In the genomic region with DNA sequence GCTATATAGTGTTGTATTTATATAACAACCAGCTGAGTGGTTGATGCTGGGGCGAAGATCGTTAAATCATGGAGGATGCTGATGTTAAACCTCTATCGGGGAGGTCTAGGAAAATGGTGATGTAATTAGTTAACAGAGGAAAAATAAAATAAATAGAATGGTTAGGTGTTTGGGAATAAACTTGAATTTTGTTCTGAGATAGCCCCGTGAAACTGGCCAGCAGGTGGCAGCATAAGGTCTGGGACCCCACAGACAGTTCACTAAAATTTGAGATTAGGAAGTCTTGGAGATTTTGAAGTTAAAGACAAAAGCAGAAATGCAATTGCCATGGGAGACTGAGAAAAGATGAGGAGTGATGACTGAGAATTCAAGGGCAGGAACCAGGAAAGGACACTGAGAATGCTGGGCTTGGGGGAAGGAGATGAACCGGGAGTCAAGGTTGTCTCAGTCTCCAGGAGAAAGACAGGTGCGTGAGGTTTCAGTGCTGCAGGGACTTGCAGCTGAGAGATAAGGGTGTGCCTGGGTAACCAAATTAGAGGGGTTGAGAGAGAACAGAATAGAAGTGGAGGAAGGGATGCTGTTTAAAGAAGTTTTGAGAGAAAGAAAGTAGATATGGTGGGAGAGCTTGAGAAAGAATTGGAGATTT, we compare ENCODE assay signal across 8 cellular contexts.
DNase-seq lines count a peak whose midpoint lies in the region; ATAC-seq, FAIRE-seq and TF ChIP-seq lines count a peak whose summit lies in the region.
"Not testable (repeated sequence)": the region's sequence is repeated elsewhere in the genome, so short reads cannot be mapped to it uniquely, and the experiment has no call there.

No MANE protein-coding gene starts in this region.

- DNase-seq in KBM-7, result peak; percentile 37
- peak; percentile 74 for DNase-seq in OCI-M1 (lab: John Stamatoyannopoulos, UW)
- DNase-seq in activated CD8-positive, alpha-beta T cell treated with anti-CD3 and anti-CD28 coated beads, Interleukin-2, amount 10 ng/mL, durations not matched to agents 7 days and 5 days, result peak; percentile 46
- peak; percentile 33 for DNase-seq in colonic mucosa
- DNase-seq in sciatic nerve (ENCODE audit: low spot score), result peak; percentile 72

- H3K36me3 ChIP-seq in colonic mucosa, result not testable (repeated sequence)

- H3K27ac ChIP-seq in 22Rv1, colonic mucosa: not testable (repeated sequence)

- H3K4me1 Mint-ChIP-seq in activated CD8-positive, alpha-beta T cell treated with anti-CD3 and anti-CD28 coated beads, Interleukin-2, amount 10 ng/mL, durations not matched to agents 7 days and 5 days (ENCODE audit: low read depth), result not testable (repeated sequence)

- not testable (repeated sequence) for H3K9me3 Mint-ChIP-seq in activated CD8-positive, alpha-beta T cell treated with anti-CD3 and anti-CD28 coated beads, Interleukin-2, amount 10 ng/mL, durations not matched to agents 7 days and 5 days (ENCODE audit: insufficient read depth)

- not testable (repeated sequence) for H3K4me3 Mint-ChIP-seq in activated CD8-positive, alpha-beta T cell treated with anti-CD3 and anti-CD28 coated beads, Interleukin-2, amount 10 ng/mL, durations not matched to agents 7 days and 5 days

- peaks cover 27% of the 10 kb centered on the region for H3K27me3 Mint-ChIP-seq in activated CD8-positive, alpha-beta T cell treated with anti-CD3 and anti-CD28 coated beads, Interleukin-2, amount 10 ng/mL, durations not matched to agents 7 days and 5 days (ENCODE audit: low read depth)

- CTCF ChIA-PET in activated CD8-positive, alpha-beta T cell treated with anti-CD3 and anti-CD28 coated beads, Interleukin-2, amount 10 ng/mL, durations not matched to agents 7 days and 5 days (lab: Charles Lee), result interaction anchor here (0.6 to 1.2 kb wide), 3 partner anchors 216 to 219 kb away, joined by 3 read pairs; no protein-coding TSS in a partner anchor

- H3K4me3 ChIP-seq in colonic mucosa, result not testable (repeated sequence)

- H3K27me3 ChIP-seq in colonic mucosa, result not testable (repeated sequence)

- not testable (repeated sequence) for H3K36me3 Mint-ChIP-seq in activated CD8-positive, alpha-beta T cell treated with anti-CD3 and anti-CD28 coated beads, Interleukin-2, amount 10 ng/mL, durations not matched to agents 7 days and 5 days (ENCODE audit: low read depth)

- ATAC-seq in activated CD8-positive, alpha-beta T cell treated with anti-CD3 and anti-CD28 coated beads, Interleukin-2, amount 10 ng/mL, durations not matched to agents 7 days and 5 days, result not testable (repeated sequence)
- peak; percentile 38 for ATAC-seq in sciatic nerve

- intact Hi-C loops in colonic mucosa (cut with DNase I); sciatic nerve (cut with DNase I): not testable (repeated sequence)

- H3K4me1 ChIP-seq in colonic mucosa, result not testable (repeated sequence)

- POLR2A ChIA-PET in activated CD8-positive, alpha-beta T cell treated with anti-CD3 and anti-CD28 coated beads, Interleukin-2, amount 10 ng/mL, durations not matched to agents 7 days and 5 days (lab: Charles Lee), result not testable (repeated sequence)

- H3K27ac Mint-ChIP-seq in activated CD8-positive, alpha-beta T cell treated with anti-CD3 and anti-CD28 coated beads, Interleukin-2, amount 10 ng/mL, durations not matched to agents 7 days and 5 days, result not testable (repeated sequence)

- TF ChIP-seq CTCF in 22Rv1 (IDR thresholded peaks at IDR 0.05) (peak; percentile 78), GM12872 (IDR thresholded peaks at IDR 0.05; ENCODE audit: insufficient read depth, low read depth, low read length) (peak; percentile 52), colonic mucosa (IDR thresholded peaks at IDR 0.05) (peak; percentile 51)

- not testable (repeated sequence) for H3K9me3 ChIP-seq in colonic mucosa

- peak; percentile 81 for FAIRE-seq in islet of Langerhans (lab: Jason Lieb, UNC)

- not testable (repeated sequence) for H3K9ac ChIP-seq in colonic mucosa (ENCODE audit: low read depth in 2 of 2, low read length in 2 of 2)

- in situ Hi-C loops in KBM-7 (cut with MboI; ENCODE audit: low pct_unique_long_range_greater_than_20kb, low sequenced_read_pairs), result not testable (repeated sequence)
